Comparison of ENCODE assay signal across 1 cellular context in the genomic region with DNA sequence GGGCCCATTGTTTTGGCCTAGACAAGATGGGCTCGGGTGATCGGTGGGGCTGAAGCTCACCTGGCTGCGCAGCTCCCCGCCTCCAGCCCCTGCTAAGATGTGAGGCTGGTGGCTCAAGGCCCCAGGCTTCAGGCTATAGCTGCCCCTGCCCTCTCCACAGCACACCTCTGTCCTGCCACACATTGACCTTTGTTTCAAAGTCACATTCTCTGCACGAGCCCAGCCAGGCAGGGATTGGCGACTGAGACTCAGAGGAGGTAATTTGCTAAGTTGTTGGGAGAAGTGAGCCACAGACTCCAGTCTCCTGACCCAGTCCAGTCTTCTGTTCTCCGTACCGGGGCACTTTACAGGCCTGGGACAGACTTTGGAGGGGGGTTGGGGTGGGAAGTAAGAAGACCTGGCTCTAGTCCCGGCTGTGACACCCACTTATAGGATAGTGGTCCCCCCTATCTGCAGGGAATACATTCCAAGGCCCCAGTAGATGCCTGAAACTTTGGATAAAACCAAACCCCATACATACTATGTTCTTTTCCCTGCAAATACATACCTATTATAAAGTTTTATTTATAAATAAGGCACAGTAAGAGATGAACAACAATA.
TF ChIP-seq lines count a peak whose summit lies in the region.

No MANE protein-coding gene starts in this region.

TF ChIP-seq in K562, 482 proteins besides CTCF, POLR2A, EP300 and RAD21 (continues in another document):
- TF ChIP-seq HMG20A (CRISPR knock-in tag; conservative IDR thresholded peaks at IDR 0.05) (no peak), RBM34 (IDR thresholded peaks at IDR 0.05; ENCODE audit: borderline replicate concordance, insufficient read depth, low read length) (no peak), ZKSCAN8 (CRISPR knock-in tag; IDR thresholded peaks at IDR 0.05) (no peak), POLR2H (tag; IDR thresholded peaks at IDR 0.05; ENCODE audit: low read depth) (no peak), L3MBTL2 (IDR thresholded peaks at IDR 0.05) (no peak), KLF1 (tag; IDR thresholded peaks at IDR 0.05) (no peak), GTF2E2 (tag; IDR thresholded peaks at IDR 0.05) (no peak), SP1 (CRISPR knock-in tag; IDR thresholded peaks at IDR 0.05) (no peak)
- TF ChIP-seq, protein P1, sequence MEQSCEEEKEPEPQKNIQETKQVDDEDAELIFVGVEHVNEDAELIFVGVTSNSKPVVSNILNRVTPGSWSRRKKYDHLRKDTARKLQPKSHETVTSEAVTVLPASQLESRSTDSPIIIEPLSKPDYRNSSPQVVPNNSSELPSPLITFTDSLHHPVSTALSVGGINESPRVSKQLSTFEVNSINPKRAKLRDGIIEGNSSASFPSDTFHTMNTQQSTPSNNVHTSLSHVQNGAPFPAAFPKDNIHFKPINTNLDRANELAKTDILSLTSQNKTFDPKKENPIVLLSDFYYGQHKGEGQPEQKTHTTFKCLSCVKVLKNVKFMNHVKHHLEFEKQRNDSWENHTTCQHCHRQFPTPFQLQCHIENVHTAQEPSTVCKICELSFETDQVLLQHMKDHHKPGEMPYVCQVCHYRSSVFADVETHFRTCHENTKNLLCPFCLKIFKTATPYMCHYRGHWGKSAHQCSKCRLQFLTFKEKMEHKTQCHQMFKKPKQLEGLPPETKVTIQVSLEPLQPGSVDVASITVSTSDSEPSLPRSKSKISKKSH (CRISPR knock-in tag; IDR thresholded peaks at IDR 0.05): no peak
- TF ChIP-seq, protein P2, sequence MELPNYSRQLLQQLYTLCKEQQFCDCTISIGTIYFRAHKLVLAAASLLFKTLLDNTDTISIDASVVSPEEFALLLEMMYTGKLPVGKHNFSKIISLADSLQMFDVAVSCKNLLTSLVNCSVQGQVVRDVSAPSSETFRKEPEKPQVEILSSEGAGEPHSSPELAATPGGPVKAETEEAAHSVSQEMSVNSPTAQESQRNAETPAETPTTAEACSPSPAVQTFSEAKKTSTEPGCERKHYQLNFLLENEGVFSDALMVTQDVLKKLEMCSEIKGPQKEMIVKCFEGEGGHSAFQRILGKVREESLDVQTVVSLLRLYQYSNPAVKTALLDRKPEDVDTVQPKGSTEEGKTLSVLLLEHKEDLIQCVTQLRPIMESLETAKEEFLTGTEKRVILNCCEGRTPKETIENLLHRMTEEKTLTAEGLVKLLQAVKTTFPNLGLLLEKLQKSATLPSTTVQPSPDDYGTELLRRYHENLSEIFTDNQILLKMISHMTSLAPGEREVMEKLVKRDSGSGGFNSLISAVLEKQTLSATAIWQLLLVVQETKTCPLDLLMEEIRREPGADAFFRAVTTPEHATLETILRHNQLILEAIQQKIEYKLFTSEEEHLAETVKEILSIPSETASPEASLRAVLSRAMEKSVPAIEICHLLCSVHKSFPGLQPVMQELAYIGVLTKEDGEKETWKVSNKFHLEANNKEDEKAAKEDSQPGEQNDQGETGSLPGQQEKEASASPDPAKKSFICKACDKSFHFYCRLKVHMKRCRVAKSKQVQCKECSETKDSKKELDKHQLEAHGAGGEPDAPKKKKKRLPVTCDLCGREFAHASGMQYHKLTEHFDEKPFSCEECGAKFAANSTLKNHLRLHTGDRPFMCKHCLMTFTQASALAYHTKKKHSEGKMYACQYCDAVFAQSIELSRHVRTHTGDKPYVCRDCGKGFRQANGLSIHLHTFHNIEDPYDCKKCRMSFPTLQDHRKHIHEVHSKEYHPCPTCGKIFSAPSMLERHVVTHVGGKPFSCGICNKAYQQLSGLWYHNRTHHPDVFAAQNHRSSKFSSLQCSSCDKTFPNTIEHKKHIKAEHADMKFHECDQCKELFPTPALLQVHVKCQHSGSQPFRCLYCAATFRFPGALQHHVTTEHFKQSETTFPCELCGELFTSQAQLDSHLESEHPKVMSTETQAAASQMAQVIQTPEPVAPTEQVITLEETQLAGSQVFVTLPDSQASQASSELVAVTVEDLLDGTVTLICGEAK (IDR thresholded peaks at IDR 0.05): peak; percentile 64
- TF ChIP-seq, protein P2 (CRISPR knock-in tag; IDR thresholded peaks at IDR 0.05): no peak
- TF ChIP-seq, protein P3, sequence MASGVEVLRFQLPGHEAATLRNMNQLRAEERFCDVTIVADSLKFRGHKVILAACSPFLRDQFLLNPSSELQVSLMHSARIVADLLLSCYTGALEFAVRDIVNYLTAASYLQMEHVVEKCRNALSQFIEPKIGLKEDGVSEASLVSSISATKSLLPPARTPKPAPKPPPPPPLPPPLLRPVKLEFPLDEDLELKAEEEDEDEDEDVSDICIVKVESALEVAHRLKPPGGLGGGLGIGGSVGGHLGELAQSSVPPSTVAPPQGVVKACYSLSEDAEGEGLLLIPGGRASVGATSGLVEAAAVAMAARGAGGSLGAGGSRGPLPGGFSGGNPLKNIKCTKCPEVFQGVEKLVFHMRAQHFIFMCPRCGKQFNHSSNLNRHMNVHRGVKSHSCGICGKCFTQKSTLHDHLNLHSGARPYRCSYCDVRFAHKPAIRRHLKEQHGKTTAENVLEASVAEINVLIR (CRISPR knock-in tag; IDR thresholded peaks at IDR 0.05): no peak
- TF ChIP-seq, protein P4, sequence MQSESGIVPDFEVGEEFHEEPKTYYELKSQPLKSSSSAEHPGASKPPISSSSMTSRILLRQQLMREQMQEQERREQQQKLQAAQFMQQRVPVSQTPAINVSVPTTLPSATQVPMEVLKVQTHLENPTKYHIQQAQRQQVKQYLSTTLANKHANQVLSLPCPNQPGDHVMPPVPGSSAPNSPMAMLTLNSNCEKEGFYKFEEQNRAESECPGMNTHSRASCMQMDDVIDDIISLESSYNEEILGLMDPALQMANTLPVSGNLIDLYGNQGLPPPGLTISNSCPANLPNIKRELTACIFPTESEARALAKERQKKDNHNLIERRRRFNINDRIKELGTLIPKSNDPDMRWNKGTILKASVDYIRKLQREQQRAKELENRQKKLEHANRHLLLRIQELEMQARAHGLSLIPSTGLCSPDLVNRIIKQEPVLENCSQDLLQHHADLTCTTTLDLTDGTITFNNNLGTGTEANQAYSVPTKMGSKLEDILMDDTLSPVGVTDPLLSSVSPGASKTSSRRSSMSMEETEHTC (IDR thresholded peaks at IDR 0.05): no peak
- TF ChIP-seq, protein P5, sequence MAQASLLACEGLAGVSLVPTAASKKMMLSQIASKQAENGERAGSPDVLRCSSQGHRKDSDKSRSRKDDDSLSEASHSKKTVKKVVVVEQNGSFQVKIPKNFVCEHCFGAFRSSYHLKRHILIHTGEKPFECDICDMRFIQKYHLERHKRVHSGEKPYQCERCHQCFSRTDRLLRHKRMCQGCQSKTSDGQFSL (CRISPR knock-in tag; IDR thresholded peaks at IDR 0.05): no peak
- TF ChIP-seq, protein P5 (tag; IDR thresholded peaks at IDR 0.05): no peak
- TF ChIP-seq, protein P6, sequence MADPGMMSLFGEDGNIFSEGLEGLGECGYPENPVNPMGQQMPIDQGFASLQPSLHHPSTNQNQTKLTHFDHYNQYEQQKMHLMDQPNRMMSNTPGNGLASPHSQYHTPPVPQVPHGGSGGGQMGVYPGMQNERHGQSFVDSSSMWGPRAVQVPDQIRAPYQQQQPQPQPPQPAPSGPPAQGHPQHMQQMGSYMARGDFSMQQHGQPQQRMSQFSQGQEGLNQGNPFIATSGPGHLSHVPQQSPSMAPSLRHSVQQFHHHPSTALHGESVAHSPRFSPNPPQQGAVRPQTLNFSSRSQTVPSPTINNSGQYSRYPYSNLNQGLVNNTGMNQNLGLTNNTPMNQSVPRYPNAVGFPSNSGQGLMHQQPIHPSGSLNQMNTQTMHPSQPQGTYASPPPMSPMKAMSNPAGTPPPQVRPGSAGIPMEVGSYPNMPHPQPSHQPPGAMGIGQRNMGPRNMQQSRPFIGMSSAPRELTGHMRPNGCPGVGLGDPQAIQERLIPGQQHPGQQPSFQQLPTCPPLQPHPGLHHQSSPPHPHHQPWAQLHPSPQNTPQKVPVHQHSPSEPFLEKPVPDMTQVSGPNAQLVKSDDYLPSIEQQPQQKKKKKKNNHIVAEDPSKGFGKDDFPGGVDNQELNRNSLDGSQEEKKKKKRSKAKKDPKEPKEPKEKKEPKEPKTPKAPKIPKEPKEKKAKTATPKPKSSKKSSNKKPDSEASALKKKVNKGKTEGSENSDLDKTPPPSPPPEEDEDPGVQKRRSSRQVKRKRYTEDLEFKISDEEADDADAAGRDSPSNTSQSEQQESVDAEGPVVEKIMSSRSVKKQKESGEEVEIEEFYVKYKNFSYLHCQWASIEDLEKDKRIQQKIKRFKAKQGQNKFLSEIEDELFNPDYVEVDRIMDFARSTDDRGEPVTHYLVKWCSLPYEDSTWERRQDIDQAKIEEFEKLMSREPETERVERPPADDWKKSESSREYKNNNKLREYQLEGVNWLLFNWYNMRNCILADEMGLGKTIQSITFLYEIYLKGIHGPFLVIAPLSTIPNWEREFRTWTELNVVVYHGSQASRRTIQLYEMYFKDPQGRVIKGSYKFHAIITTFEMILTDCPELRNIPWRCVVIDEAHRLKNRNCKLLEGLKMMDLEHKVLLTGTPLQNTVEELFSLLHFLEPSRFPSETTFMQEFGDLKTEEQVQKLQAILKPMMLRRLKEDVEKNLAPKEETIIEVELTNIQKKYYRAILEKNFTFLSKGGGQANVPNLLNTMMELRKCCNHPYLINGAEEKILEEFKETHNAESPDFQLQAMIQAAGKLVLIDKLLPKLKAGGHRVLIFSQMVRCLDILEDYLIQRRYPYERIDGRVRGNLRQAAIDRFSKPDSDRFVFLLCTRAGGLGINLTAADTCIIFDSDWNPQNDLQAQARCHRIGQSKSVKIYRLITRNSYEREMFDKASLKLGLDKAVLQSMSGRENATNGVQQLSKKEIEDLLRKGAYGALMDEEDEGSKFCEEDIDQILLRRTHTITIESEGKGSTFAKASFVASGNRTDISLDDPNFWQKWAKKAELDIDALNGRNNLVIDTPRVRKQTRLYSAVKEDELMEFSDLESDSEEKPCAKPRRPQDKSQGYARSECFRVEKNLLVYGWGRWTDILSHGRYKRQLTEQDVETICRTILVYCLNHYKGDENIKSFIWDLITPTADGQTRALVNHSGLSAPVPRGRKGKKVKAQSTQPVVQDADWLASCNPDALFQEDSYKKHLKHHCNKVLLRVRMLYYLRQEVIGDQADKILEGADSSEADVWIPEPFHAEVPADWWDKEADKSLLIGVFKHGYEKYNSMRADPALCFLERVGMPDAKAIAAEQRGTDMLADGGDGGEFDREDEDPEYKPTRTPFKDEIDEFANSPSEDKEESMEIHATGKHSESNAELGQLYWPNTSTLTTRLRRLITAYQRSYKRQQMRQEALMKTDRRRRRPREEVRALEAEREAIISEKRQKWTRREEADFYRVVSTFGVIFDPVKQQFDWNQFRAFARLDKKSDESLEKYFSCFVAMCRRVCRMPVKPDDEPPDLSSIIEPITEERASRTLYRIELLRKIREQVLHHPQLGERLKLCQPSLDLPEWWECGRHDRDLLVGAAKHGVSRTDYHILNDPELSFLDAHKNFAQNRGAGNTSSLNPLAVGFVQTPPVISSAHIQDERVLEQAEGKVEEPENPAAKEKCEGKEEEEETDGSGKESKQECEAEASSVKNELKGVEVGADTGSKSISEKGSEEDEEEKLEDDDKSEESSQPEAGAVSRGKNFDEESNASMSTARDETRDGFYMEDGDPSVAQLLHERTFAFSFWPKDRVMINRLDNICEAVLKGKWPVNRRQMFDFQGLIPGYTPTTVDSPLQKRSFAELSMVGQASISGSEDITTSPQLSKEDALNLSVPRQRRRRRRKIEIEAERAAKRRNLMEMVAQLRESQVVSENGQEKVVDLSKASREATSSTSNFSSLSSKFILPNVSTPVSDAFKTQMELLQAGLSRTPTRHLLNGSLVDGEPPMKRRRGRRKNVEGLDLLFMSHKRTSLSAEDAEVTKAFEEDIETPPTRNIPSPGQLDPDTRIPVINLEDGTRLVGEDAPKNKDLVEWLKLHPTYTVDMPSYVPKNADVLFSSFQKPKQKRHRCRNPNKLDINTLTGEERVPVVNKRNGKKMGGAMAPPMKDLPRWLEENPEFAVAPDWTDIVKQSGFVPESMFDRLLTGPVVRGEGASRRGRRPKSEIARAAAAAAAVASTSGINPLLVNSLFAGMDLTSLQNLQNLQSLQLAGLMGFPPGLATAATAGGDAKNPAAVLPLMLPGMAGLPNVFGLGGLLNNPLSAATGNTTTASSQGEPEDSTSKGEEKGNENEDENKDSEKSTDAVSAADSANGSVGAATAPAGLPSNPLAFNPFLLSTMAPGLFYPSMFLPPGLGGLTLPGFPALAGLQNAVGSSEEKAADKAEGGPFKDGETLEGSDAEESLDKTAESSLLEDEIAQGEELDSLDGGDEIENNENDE (IDR thresholded peaks at IDR 0.05; ENCODE audit: low read depth, low read length): no peak
